Comparison of ENCODE assay signal across 8 cellular contexts in genomic region chr5:79513519-79514390, GRCh38. TPM values are rescaled to one million over a fixed set of nuclear protein-coding genes. Genes with fewer than 3 reads are reported as not detected.
DNase-seq lines count a peak whose midpoint lies in the region; ATAC-seq and TF ChIP-seq lines count a peak whose summit lies in the region.

Gene HOMER1, minus strand, starts transcription at chr5:79514134. Its CDS starts 1,360 bp downstream, at chr5:79512774.

- no peaks in the 10 kb centered on the region for H3K9me3 Mint-ChIP-seq in T-cell

- no peaks in the 10 kb centered on the region for H3K36me3 Mint-ChIP-seq in T-cell

- peak in 1 of 2 donors; percentile 4 for TF ChIP-seq POLR2A in vagina (IDR thresholded peaks at IDR 0.05)

- DNase-seq in GM10266 (ENCODE audit: extremely low spot score) (peak; percentile 88), HCEC 1CT (peak; percentile 63), M059J (ENCODE audit: low read depth) (peak; percentile 69), T-cell (peak; percentile 41 to 75 (median 65)), amniotic stem cell (lab: John Stamatoyannopoulos, UW) (peak; percentile 42), left ventricle myocardium inferior (peak; percentile 82), putamen (ENCODE audit: low spot score) (peak; percentile 74), vagina (ENCODE audit: extremely low spot score in 2 of 2) (no peak)

- TF ChIP-seq CTCF in GM10266 (IDR thresholded peaks at IDR 0.05; ENCODE audit: control insufficient read depth, insufficient read depth, low read depth, missing control alignments) (no peak), left ventricle myocardium inferior (IDR thresholded peaks at IDR 0.05; ENCODE audit: borderline replicate concordance) (no peak), vagina (IDR thresholded peaks at IDR 0.05) (no peak)

- H3K9me3 ChIP-seq in left ventricle myocardium inferior (replicated peaks) (no peaks in the 10 kb centered on the region), vagina (no peaks in the 10 kb centered on the region)

- H3K4me1 Mint-ChIP-seq in T-cell = peaks cover 32 to 46% (median 37%) of the 10 kb centered on the region in 3 donors

- peak within 1 kb of the TSS; percentile 96 for H3K27ac ChIP-seq in left ventricle myocardium inferior (replicated peaks)
- peak within 1 kb of the TSS; percentile 98 for H3K27ac ChIP-seq in vagina

- H3K27me3 Mint-ChIP-seq in T-cell = peaks cover 0 to 27% of the 10 kb centered on the region in 2 donors

- H3K4me3 ChIP-seq in left ventricle myocardium inferior (peak within 1 kb of the TSS; percentile 81), vagina (peak within 1 kb of the TSS; percentile 69 to 82)

- intact Hi-C loops in left ventricle myocardium inferior (cut with micrococcal nuclease) (no loop called here), vagina (cut with DNase I) (no loop called here)

- ATAC-seq in T-cell (replicated peaks in 1 of 4) = peak; percentile 64 to 81 (median 78)

- H3K4me1 ChIP-seq in left ventricle myocardium inferior (peaks cover 30% of the 10 kb centered on the region), vagina (peaks cover 19% of the 10 kb centered on the region)

- peaks cover 29% of the 10 kb centered on the region for H3K27me3 ChIP-seq in left ventricle myocardium inferior (ENCODE audit: low read depth)
- no peaks in the 10 kb centered on the region for H3K27me3 ChIP-seq in vagina

- H3K36me3 ChIP-seq in left ventricle myocardium inferior = no peaks in the 10 kb centered on the region
- H3K36me3 ChIP-seq in vagina = no peaks in the 10 kb centered on the region

- peak within 1 kb of the TSS; percentile 92 to 98 (median 93) for H3K4me3 Mint-ChIP-seq in T-cell

- POLR2A ChIA-PET in T-cell (lab: Charles Lee) = interaction anchor here (0.6 kb wide), 3 partner anchors 14 to 380 kb away, joined by 3 to 7 read pairs (median 3); no protein-coding TSS in a partner anchor

- CTCF ChIA-PET in T-cell (lab: Charles Lee) = interaction anchor here (0.5 to 1.4 kb wide), 3 partner anchors 27 to 1739 kb away, joined by 3 to 5 read pairs (median 4); no protein-coding TSS in a partner anchor

- peak within 1 kb of the TSS; percentile 89 to 95 for H3K27ac Mint-ChIP-seq in T-cell

RNA-seq across cellular contexts. Expression of gene HOMER1, which starts in this region (rescaled TPM):
- total RNA-seq in M059J (2014; rRNA removed; shearing (Covaris generic)) = 3.9 and 8.6 TPM in 2 replicates
- 1 to 10 TPM; 2.1 to 5.5 (median 3.6) TPM for total RNA-seq in T-cell
- total RNA-seq in left ventricle myocardium inferior = 61.9 TPM
- total RNA-seq in vagina = 5.4 TPM

Comparison
In these comparisons a context has a peak if more than half of its experiments do, and no peak if none do; other contexts are left out.
1. DNase-seq: peak in GM10266 (single experiment), HCEC 1CT (single experiment), M059J (single experiment), T-cell (34 of 34), amniotic stem cell (single experiment), left ventricle myocardium inferior (single experiment) and putamen (single experiment); none in vagina (0 of 2).